Comparison of ENCODE assay signal across 12 cellular contexts in the genomic region with DNA sequence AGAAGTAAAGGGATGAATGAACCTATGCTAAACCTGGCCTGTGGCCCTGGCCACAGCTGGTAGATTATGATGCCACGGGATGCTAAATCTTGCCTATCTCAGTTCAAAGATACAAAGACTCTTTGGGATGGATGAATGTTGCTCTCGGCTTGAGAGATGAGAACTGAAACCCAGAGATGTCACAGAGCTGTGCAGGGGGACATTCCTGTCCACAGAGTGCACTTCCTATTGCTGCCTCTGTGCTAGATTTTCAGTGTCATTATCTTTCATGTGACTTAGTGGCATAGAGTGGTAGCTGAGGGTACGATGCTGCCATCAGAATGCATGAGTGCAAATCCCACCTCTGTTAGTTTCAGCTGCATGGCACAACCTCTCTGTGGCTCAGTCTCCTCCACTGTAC. TPM values are rescaled to one million over a fixed set of nuclear protein-coding genes. Genes with fewer than 3 reads are reported as not detected.
A peak's percentile ranks its signal among the peaks of the same experiment; 100 is the strongest.
DNase-seq lines count a peak whose midpoint lies in the region; ATAC-seq and TF ChIP-seq lines count a peak whose summit lies in the region.
"Had no signal": no experiment of that assay in that cellular context is flagged by ENCODE, and none has a peak within 500 bp of the region (broad histone marks: within the 10 kb centered on the region; RNA-seq: fewer than 3 reads in every experiment).

No MANE protein-coding gene starts in this region.

- 78 to 79% methylated on average over 3 of the region's 3 CpGs for WGBS in lower leg skin, 2 donors
- WGBS in stomach, 5 donors: 72 to 81% (median 77%) methylated on average over 3 of the region's 3 CpGs

- H3K27me3 ChIP-seq in stomach: peaks cover 0 to 37% (median 6%) of the 10 kb centered on the region in 3 donors

- intact Hi-C loops in lower leg skin (cut with DNase I; ENCODE audit: low total_unique reads): no loop called here
- intact Hi-C loops in stomach (cut with DNase I; ENCODE audit: low total_unique reads): no loop called here

- H3K4me3 ChIP-seq in lower leg skin (ENCODE audit: low read depth, poor library complexity, severe bottlenecking) (no peak overlapping the region), stomach (no peak overlapping the region)
- H3K4me3 ChIP-seq: upper lobe of left lung had no signal

- H3K9me3 ChIP-seq in stomach: no peaks in the 10 kb centered on the region
- H3K9me3 ChIP-seq: upper lobe of left lung had no signal

- H3K4me1 ChIP-seq in stomach: peaks cover 25 to 46% (median 32%) of the 10 kb centered on the region in 4 donors

- no peaks in the 10 kb centered on the region for H3K36me3 ChIP-seq in stomach
- H3K36me3 ChIP-seq: upper lobe of left lung had no signal

- TF ChIP-seq POLR2A in lower leg skin (IDR thresholded peaks at IDR 0.05) (no peak), stomach (IDR thresholded peaks at IDR 0.05) (no peak)

- peak; percentile 42; the same call in 2 of the 3 replicates for TF ChIP-seq CTCF in GM12872 (IDR thresholded peaks at IDR 0.05; ENCODE audit: insufficient read depth, low read depth, low read length)
- no peak for TF ChIP-seq CTCF in lower leg skin (IDR thresholded peaks at IDR 0.05)
- no peak for TF ChIP-seq CTCF in stomach (IDR thresholded peaks at IDR 0.05)

- peak overlapping the region in 2 of 5 donors; percentile 94 to 97 for H3K27ac ChIP-seq in stomach

- DNase-seq in NOMO-1 treated with DMSO at 0.1 percent for 48 hours (lab: John Stamatoyannopoulos, UW; ENCODE audit: unreplicated experiment) (peak; percentile 65), NCI-H82 treated with DMSO at 0.1 percent for 48 hours (lab: John Stamatoyannopoulos, UW; ENCODE audit: unreplicated experiment) (no peak), lower leg skin (ENCODE audit: low spot score in 2 of 2) (no peak), stomach (no peak)
- DNase-seq in stimulated activated CD4-positive, alpha-beta T cell treated with anti-CD3 and anti-CD28 coated beads, Interleukin-4, amount 100 ng/mL, for 4 hours: no peak
- DNase-seq: upper lobe of left lung had no signal

- ATAC-seq in GM19395 (IDR thresholded peaks at IDR 0.05; ENCODE audit: unreplicated experiment) (peak; percentile 82), HG02973 (IDR thresholded peaks at IDR 0.05; ENCODE audit: unreplicated experiment) (peak; percentile 69)

- TF ChIP-seq EP300 in stomach (IDR thresholded peaks at IDR 0.05): no peak

RNA-seq across cellular contexts. Expression of a gene that starts 2.3 kb away (rescaled TPM):
- total RNA-seq in lower leg skin: 10 to 100 TPM; 14.1 to 29.7 (median 17.1) TPM
- total RNA-seq in stomach: 10 to 100 TPM in 3 of 5 donors, 1 to 10 TPM in 1, not detected in 1; 5.2 to 57.4 (median 25.3) TPM
- polyA plus RNA-seq in stomach: 100 to 1,000 TPM; 135 to 155 (median 138) TPM
- total RNA-seq: fibroblast of villous mesenchyme, SK-MEL-5 had no signal

RNA-seq across cellular contexts. Expression of a gene that starts 4.6 kb away (rescaled TPM):
- 100 to 1,000 TPM; 140 to 437 (median 224) TPM for total RNA-seq in lower leg skin
- total RNA-seq in stomach: 100 to 1,000 TPM in 4 of 5 donors, 10 to 100 TPM in 1; 16.1 to 704 (median 292) TPM
- polyA plus RNA-seq in stomach: 1,000 to 10,000 TPM in 2 of 3 donors, 100 to 1,000 TPM in 1; 445 to 1,956 (median 1,098) TPM
- total RNA-seq: SK-MEL-5 had no signal

RNA-seq across cellular contexts. Expression of a gene that starts 8.3 kb away (rescaled TPM):
- total RNA-seq in lower leg skin (10 to 100 TPM in 2 of 4 donors, 1 to 10 TPM in 2; 3.7 to 23.3 (median 11.2) TPM), stomach (10 to 100 TPM in 2 of 5 donors, 1 to 10 TPM in 2, not detected in 1; 3.3 to 56.7 (median 25.5) TPM)
- 100 to 1,000 TPM; 117 to 185 (median 169) TPM for polyA plus RNA-seq in stomach
- total RNA-seq: SK-MEL-5 had no signal

RNA-seq across cellular contexts. Expression of a gene that starts 21.6 kb away (rescaled TPM):
- total RNA-seq in lower leg skin (not detected), stomach (not detected)
- 1 to 10 TPM in 1 of 3 donors, not detected in 2; 5.8 TPM for polyA plus RNA-seq in stomach
- total RNA-seq: cardiac septum, fibroblast of villous mesenchyme, SK-MEL-5, upper lobe of left lung had no signal

RNA-seq across cellular contexts. Expression of a gene that starts 21.8 kb away (rescaled TPM):
- total RNA-seq in lower leg skin: 100 to 1,000 TPM in 3 of 4 donors, 10 to 100 TPM in 1; 35.8 to 190 (median 135) TPM
- 100 to 1,000 TPM in 3 of 5 donors, 10 to 100 TPM in 2; 38.8 to 291 (median 111) TPM for total RNA-seq in stomach
- 1,000 to 10,000 TPM in 2 of 3 donors, 100 to 1,000 TPM in 1; 949 to 1,839 (median 1,778) TPM for polyA plus RNA-seq in stomach
